In the genomic region with DNA sequence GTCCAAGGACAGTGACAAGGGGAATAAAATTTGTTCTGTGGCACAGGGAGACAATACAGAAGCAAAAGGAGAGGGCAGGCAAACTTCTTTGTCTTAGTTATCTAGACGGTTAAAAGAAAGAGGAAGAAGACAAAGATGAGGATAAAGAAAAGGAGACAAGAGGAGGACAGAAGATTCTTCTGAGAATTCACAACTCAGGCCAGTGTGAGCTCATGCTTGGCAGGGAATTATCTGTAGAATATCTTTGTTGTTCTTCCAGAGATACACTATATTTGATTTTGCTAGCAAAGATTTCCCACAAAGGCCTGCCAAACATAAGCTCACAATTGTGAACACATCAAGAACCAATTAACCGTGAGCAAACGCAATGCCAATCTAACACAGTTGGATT, we compare ENCODE assay signal across 10 cellular contexts. TPM values are rescaled to one million over a fixed set of nuclear protein-coding genes. Genes with fewer than 3 reads are reported as not detected.
DNase-seq lines count a peak whose midpoint lies in the region; ATAC-seq and TF ChIP-seq lines count a peak whose summit lies in the region.
"Had no signal": no experiment of that assay in that cellular context is flagged by ENCODE, and none has a peak within 500 bp of the region (broad histone marks: within the 10 kb centered on the region; RNA-seq: fewer than 3 reads in every experiment).

No MANE protein-coding gene starts in this region.

- H3K27me3 ChIP-seq in PC-9 (ENCODE audit: insufficient read depth, low read depth) = no peaks in the 10 kb centered on the region
- no peaks in the 10 kb centered on the region for H3K27me3 ChIP-seq in brain microvascular endothelial cell (replicated peaks)
- no peaks in the 10 kb centered on the region for H3K27me3 ChIP-seq in psoas muscle (ENCODE audit: insufficient read depth in 3 of 3, low read length in 2 of 3)

- H3K9me3 Mint-ChIP-seq in activated T-cell treated with anti-CD3 and anti-CD28 coated beads, Interleukin-2, amount 50 U/mL, for 72 hours = no peaks in the 10 kb centered on the region
- H3K9me3 Mint-ChIP-seq: T-cell had no signal

- peaks cover 82% of the 10 kb centered on the region for H3K79me2 ChIP-seq in PC-9 (ENCODE audit: low read depth)

- H3K36me3 Mint-ChIP-seq in activated T-cell treated with anti-CD3 and anti-CD28 coated beads, Interleukin-2, amount 50 U/mL, for 72 hours (ENCODE audit: insufficient read depth in 2 of 2) = peaks cover 3 to 9% of the 10 kb centered on the region in 2 donors
- H3K36me3 Mint-ChIP-seq: T-cell had no signal

- intact Hi-C loops in PC-9 (cut with micrococcal nuclease; ENCODE audit: unreplicated experiment) (loop anchor here (2.0 kb wide), 1 partner anchor 30 kb away; no protein-coding TSS in a partner anchor), psoas muscle (cut with DNase I) (loop anchor here in 1 of 2 donors (2.0 kb wide), 1 partner anchor 20 kb away; no protein-coding TSS in a partner anchor), posterior vena cava (cut with DNase I) (no loop called here)

- POLR2A ChIA-PET in PC-9 (lab: Charles Lee; ENCODE audit: unreplicated experiment) = no interaction called here

- peak overlapping the region; percentile 93 for H3K27ac ChIP-seq in PC-9
- peak overlapping the region; percentile 79 for H3K27ac ChIP-seq in brain microvascular endothelial cell
- peak overlapping the region; percentile 70 for H3K27ac ChIP-seq in psoas muscle

- peak overlapping the region; percentile 58 for H3K4me2 ChIP-seq in PC-9

- in situ Hi-C loops in brain microvascular endothelial cell (cut with HindIII; ENCODE audit: low pct_ligation_motif_present, low sequenced_read_pairs) = no loop called here

- TF ChIP-seq CTCF in PC-9 (conservative IDR thresholded peaks at IDR 0.05) (no peak), brain microvascular endothelial cell (IDR thresholded peaks at IDR 0.05; ENCODE audit: low read depth, low read length, missing control alignments) (no peak), psoas muscle (IDR thresholded peaks at IDR 0.05) (no peak)

- H3K9me3 ChIP-seq in PC-9 (ENCODE audit: insufficient read depth, low read depth) (no peaks in the 10 kb centered on the region), psoas muscle (no peaks in the 10 kb centered on the region)

- H3K4me1 Mint-ChIP-seq in activated T-cell treated with anti-CD3 and anti-CD28 coated beads, Interleukin-2, amount 50 U/mL, for 72 hours (ENCODE audit: low read depth) = peaks cover 47% of the 10 kb centered on the region

- peak overlapping the region; percentile 80 for H3K27ac Mint-ChIP-seq in activated T-cell treated with anti-CD3 and anti-CD28 coated beads, Interleukin-2, amount 50 U/mL, for 72 hours

- H2AFZ ChIP-seq in PC-9 = no peak overlapping the region

- H3K36me3 ChIP-seq in PC-9 (ENCODE audit: low read depth) (peaks cover 6% of the 10 kb centered on the region; the same call in 1 of the 2 replicates), brain microvascular endothelial cell (replicated peaks) (no peaks in the 10 kb centered on the region), psoas muscle (ENCODE audit: insufficient read depth in 1 of 2, low read depth in 1 of 2) (no peaks in the 10 kb centered on the region)

- H3K27me3 Mint-ChIP-seq in activated T-cell treated with anti-CD3 and anti-CD28 coated beads, Interleukin-2, amount 50 U/mL, for 72 hours (ENCODE audit: low read depth) = no peaks in the 10 kb centered on the region
- H3K27me3 Mint-ChIP-seq: T-cell had no signal

- BruUV-seq in PC-9 (replicated peaks; lab: Mats Ljungman, UMichigan) = no TSS peak

- peak overlapping the region; percentile 47 to 60 for H3K4me3 Mint-ChIP-seq in activated T-cell treated with anti-CD3 and anti-CD28 coated beads, Interleukin-2, amount 50 U/mL, for 72 hours
- H3K4me3 Mint-ChIP-seq: T-cell had no signal

- CTCF ChIA-PET in PC-9 (lab: Charles Lee) = interaction anchor here (0.6 to 1.5 kb wide), 2 partner anchors 125 to 139 kb away, joined by 3 to 4 read pairs; partner anchors contain the start of gene LRIG2

- 41 to 54% (median 52%) methylated on average over 3 of the region's 3 CpGs for WGBS in psoas muscle, 3 donors

- H3K9me2 ChIP-seq in PC-9 (ENCODE audit: insufficient read depth) = no peaks in the 10 kb centered on the region

- DNase-seq in activated T-cell treated with anti-CD3 and anti-CD28 coated beads, Interleukin-2, amount 50 U/mL, for 72 hours = no peak
- DNase-seq in activated T-cell treated with anti-CD3 and anti-CD28 coated beads for 4 hours (no peak), PC-9 (peak in 1 of 2 experiments; percentile 26), brain microvascular endothelial cell (peak; percentile 39), psoas muscle (no peak), SK-N-DZ (ENCODE audit: low spot score) (no peak), erythroblast (lab: John Stamatoyannopoulos, UW) (no peak), posterior vena cava (ENCODE audit: low spot score) (no peak)
- DNase-seq: AML-193, T-cell had no signal

- no peak for ATAC-seq in activated T-cell treated with anti-CD3 and anti-CD28 coated beads, Interleukin-2, amount 50 U/mL, for 72 hours (replicated peaks in 1 of 2)
- no peak for ATAC-seq in psoas muscle
- ATAC-seq: T-cell had no signal

- no peaks in the 10 kb centered on the region for H4K20me1 ChIP-seq in PC-9 (ENCODE audit: insufficient read depth)

- H3K4me3 ChIP-seq in PC-9 = no peak overlapping the region
- H3K4me3 ChIP-seq in brain microvascular endothelial cell (ENCODE audit: low read depth, low read length) = no peak overlapping the region
- H3K4me3 ChIP-seq in psoas muscle = no peak overlapping the region

- no peak for TF ChIP-seq POLR2A in erythroblast (IDR thresholded peaks at IDR 0.05; ENCODE audit: low read length)

- H3K4me1 ChIP-seq in PC-9 (replicated peaks; ENCODE audit: insufficient read depth) = peaks cover 50% of the 10 kb centered on the region
- peaks cover 43% of the 10 kb centered on the region for H3K4me1 ChIP-seq in psoas muscle

- peaks cover 47% of the 10 kb centered on the region for H3F3A ChIP-seq in PC-9 (ENCODE audit: insufficient read depth, low read depth)

RNA-seq across cellular contexts. Expression of gene SLC16A1, which starts 21.4 kb away (rescaled TPM):
- 10 to 100 TPM; 55.6 to 70.5 TPM for total RNA-seq in activated T-cell treated with anti-CD3 and anti-CD28 coated beads, Interleukin-2, amount 50 U/mL, for 72 hours
- total RNA-seq in PC-9 (2021) (52.9 and 74.6 TPM in 2 replicates), psoas muscle (10 to 100 TPM; 42.3 to 78.9 (median 53.3) TPM), posterior vena cava (10 to 100 TPM; 34.0 to 39.7 TPM)
- polyA plus RNA-seq in psoas muscle = 10 to 100 TPM; 23.9 to 52.8 (median 30.2) TPM
- 126 and 131 TPM in 2 replicates for polyA plus RNA-seq in SK-N-DZ (2014; cell fraction: cytosol; rRNA removed)
- 48.6 and 50.3 TPM in 2 replicates for polyA plus RNA-seq in SK-N-DZ (2014; cell fraction: nucleus; rRNA removed)
